8 cellular contexts compared by ENCODE assay signal in the genomic region with DNA sequence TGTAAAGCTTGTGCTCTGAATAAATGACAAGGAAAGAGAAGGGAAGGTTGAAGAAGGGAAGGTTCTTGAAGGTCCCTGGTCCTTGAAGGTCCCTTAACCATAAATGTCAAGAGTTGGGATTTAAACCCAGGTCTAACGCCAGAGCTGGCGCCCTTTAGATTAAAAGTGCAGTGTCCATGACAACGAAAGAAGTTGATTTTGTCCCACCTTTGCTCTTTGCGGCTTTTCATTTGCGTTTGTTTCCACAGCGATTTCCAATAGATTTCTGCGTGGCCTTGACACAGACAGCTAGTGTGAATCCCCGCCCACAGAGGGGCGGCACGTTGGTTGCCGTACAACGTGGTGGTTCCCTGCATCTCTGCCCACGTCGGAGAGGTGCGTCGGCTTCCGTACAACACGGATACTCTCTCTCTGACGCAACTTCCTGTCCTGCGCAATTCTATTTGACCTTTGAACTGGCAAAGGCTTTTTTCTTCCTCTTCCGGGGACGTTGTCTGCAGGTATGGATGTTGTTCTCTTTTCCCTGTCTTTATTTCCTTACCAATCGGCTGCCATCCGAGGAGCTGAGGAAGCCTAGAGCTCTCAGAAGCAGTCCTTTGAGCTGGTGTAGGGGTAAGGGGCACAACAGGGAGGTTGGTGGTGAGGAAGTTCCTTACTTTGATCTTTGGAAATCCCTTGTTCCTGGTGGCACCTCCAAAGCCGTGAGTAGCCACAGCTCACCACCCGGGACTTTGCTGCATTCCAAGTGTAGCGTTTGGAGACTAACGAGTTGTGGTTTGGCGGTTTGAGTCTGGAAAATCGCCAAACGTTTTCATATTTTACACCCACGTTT. TPM values are rescaled to one million over a fixed set of nuclear protein-coding genes. Genes with fewer than 3 reads are reported as not detected.
DNase-seq lines count a peak whose midpoint lies in the region; TF ChIP-seq lines count a peak whose summit lies in the region.

RPL34 (plus strand) TSS at position 476 of the 832 bp plus-strand sequence. CDS start 1,384 bp downstream, outside the sequence.

- DNase-seq in ELR (ENCODE audit: low read depth), result peak; percentile 98
- peak; percentile 96 for DNase-seq in H9
- peak; percentile 93 for DNase-seq in MG63
- peak; percentile 75 for DNase-seq in SHP77 treated with DMSO at 0.1 percent for 48 hours (lab: John Stamatoyannopoulos, UW)
- DNase-seq in activated effector memory CD4-positive, alpha-beta T cell treated with anti-CD3 and anti-CD28 coated beads, Interleukin-2, amount 50 U/mL, for 16 hours, result peak; percentile 98
- peak; percentile 99 for DNase-seq in fibroblast of the aortic adventitia (ENCODE audit: low read depth)

- no peak within 1 kb of the TSS for H2BK15ac ChIP-seq in H9 (ENCODE audit: low read depth, low read length)

- no CpG with 5 or more reads among the region's 32 CpGs for whole genome bisulfite sequencing in H9 (ENCODE audit: extremely low coverage, insufficient read length, low lambda C conversion rate)

- peaks cover 2% of the 10 kb centered on the region; the same call in 1 of the 2 replicates for H3K4me1 ChIP-seq in H9 (ENCODE audit: insufficient read depth, low read length)

- H3K4me3 ChIP-seq in MG63 (peak within 1 kb of the TSS; percentile 97), fibroblast of the aortic adventitia (ENCODE audit: low read depth, low read length) (peak within 1 kb of the TSS; percentile 96)

- H4K8ac ChIP-seq in H9 (replicated peaks; ENCODE audit: insufficient read length, low read depth, low read length), result no peak within 1 kb of the TSS

- H3K18ac ChIP-seq in H9 (ENCODE audit: insufficient read length, low read depth, low read length), result peak within 1 kb of the TSS; percentile 81

- H4K91ac ChIP-seq in H9 (ENCODE audit: insufficient read length, low read depth, low read length), result no peak within 1 kb of the TSS

- H3K23me2 ChIP-seq in H9 (ENCODE audit: insufficient read length, low read depth, low read length, poor library complexity, severe bottlenecking), result peaks cover 8% of the 10 kb centered on the region

- H3K79me1 ChIP-seq in H9 (ENCODE audit: insufficient read depth, low read depth, low read length, poor library complexity, severe bottlenecking), result peaks cover 3% of the 10 kb centered on the region

- H3K4me2 ChIP-seq in H9 (ENCODE audit: insufficient read depth, insufficient read length, low read length), result peak within 1 kb of the TSS; percentile 86

- H3K4ac ChIP-seq in H9 (ENCODE audit: low read depth, low read length), result peak within 1 kb of the TSS; percentile 65; the same call in 1 of the 2 replicates

- H3K4me3 Mint-ChIP-seq in H9 (peak within 1 kb of the TSS; percentile 94 to 100), nephron (peak within 1 kb of the TSS; percentile 96 to 97 (median 97))
- peak within 1 kb of the TSS; percentile 94 for H3K4me3 Mint-ChIP-seq in stimulated activated naive CD8-positive, alpha-beta T cell treated with anti-CD3 and anti-CD28 coated beads, Interleukin-15, Interleukin-2, amounts not matched to agents 100 ng/mL and 50 ng/mL, for 24 hours

- H3K14ac ChIP-seq in H9 (ENCODE audit: insufficient read depth, low read length), result peak within 1 kb of the TSS; percentile 90; the same call in 1 of the 2 replicates

- H3K27me3 ChIP-seq in H9 (ENCODE audit: insufficient read depth, low read length) (no peaks in the 10 kb centered on the region), MG63 (no peaks in the 10 kb centered on the region)

- H2BK120ac ChIP-seq in H9 (ENCODE audit: low read depth, low read length, poor library complexity, severe bottlenecking), result no peak within 1 kb of the TSS

- H3K56ac ChIP-seq in H9 (ENCODE audit: insufficient read length, low read depth, low read length), result no peak within 1 kb of the TSS

- peak within 1 kb of the TSS; percentile 88 for H4K5ac ChIP-seq in H9 (ENCODE audit: insufficient read length, low read depth, low read length)

- H3K79me2 ChIP-seq in H9 (ENCODE audit: insufficient read depth, low read length), result peaks cover 15% of the 10 kb centered on the region; the same call in 1 of the 2 replicates

- no peak for TF ChIP-seq CTCF in H9 (conservative IDR thresholded peaks at IDR 0.05)
- no peak for TF ChIP-seq CTCF in fibroblast of the aortic adventitia (IDR thresholded peaks at IDR 0.05; ENCODE audit: insufficient read depth, low read length)
- TF ChIP-seq CTCF in nephron (IDR thresholded peaks at IDR 0.05; ENCODE audit: unreplicated experiment in 3 of 3), result no peak

- peaks cover 25 to 28% of the 10 kb centered on the region in 2 experiments for H3K4me1 Mint-ChIP-seq in H9
- H3K4me1 Mint-ChIP-seq in nephron, result peaks cover 29% of the 10 kb centered on the region
- H3K4me1 Mint-ChIP-seq in stimulated activated naive CD8-positive, alpha-beta T cell treated with anti-CD3 and anti-CD28 coated beads, Interleukin-15, Interleukin-2, amounts not matched to agents 100 ng/mL and 50 ng/mL, for 24 hours (ENCODE audit: low read depth), result peaks cover 54% of the 10 kb centered on the region

- no peak within 1 kb of the TSS for H3K23ac ChIP-seq in H9 (ENCODE audit: insufficient read length, low read depth, low read length)

- peaks cover 9 to 13% of the 10 kb centered on the region in 2 experiments for H3K9me3 Mint-ChIP-seq in H9
- H3K9me3 Mint-ChIP-seq in nephron, result peaks cover 10% of the 10 kb centered on the region
- no peaks in the 10 kb centered on the region for H3K9me3 Mint-ChIP-seq in stimulated activated naive CD8-positive, alpha-beta T cell treated with anti-CD3 and anti-CD28 coated beads, Interleukin-15, Interleukin-2, amounts not matched to agents 100 ng/mL and 50 ng/mL, for 24 hours

- no peak within 1 kb of the TSS for H3T11ph ChIP-seq in H9 (ENCODE audit: low read length)

- H2BK20ac ChIP-seq in H9 (ENCODE audit: low read depth, low read length, poor library complexity, severe bottlenecking), result peak within 1 kb of the TSS; percentile 83

- H3K36me3 Mint-ChIP-seq in H9 (ENCODE audit: insufficient read depth in 1 of 3, low read depth in 3 of 3), result peaks cover 46 to 54% (median 47%) of the 10 kb centered on the region in 3 experiments
- peaks cover 38% of the 10 kb centered on the region for H3K36me3 Mint-ChIP-seq in nephron (ENCODE audit: low read depth)
- peaks cover 68% of the 10 kb centered on the region for H3K36me3 Mint-ChIP-seq in stimulated activated naive CD8-positive, alpha-beta T cell treated with anti-CD3 and anti-CD28 coated beads, Interleukin-15, Interleukin-2, amounts not matched to agents 100 ng/mL and 50 ng/mL, for 24 hours (ENCODE audit: low read depth)

- H3K9me3 ChIP-seq in H9 (ENCODE audit: control insufficient read depth, low read depth, low read length) (no peaks in the 10 kb centered on the region), MG63 (no peaks in the 10 kb centered on the region)

- peaks cover 46% of the 10 kb centered on the region for H3K36me3 ChIP-seq in MG63

- H2AK5ac ChIP-seq in H9 (ENCODE audit: insufficient read length, low read length), result no peak within 1 kb of the TSS

- H2BK12ac ChIP-seq in H9 (ENCODE audit: insufficient read length, low read depth, low read length), result no peak within 1 kb of the TSS

- H3K27ac Mint-ChIP-seq in H9 (peak within 1 kb of the TSS; percentile 89 to 98 (median 98)), nephron (peak within 1 kb of the TSS; percentile 89 to 95 (median 95))
- peak within 1 kb of the TSS; percentile 99 for H3K27ac Mint-ChIP-seq in stimulated activated naive CD8-positive, alpha-beta T cell treated with anti-CD3 and anti-CD28 coated beads, Interleukin-15, Interleukin-2, amounts not matched to agents 100 ng/mL and 50 ng/mL, for 24 hours

- H3K27me3 Mint-ChIP-seq in H9 (ENCODE audit: low read depth) (no peaks in the 10 kb centered on the region), nephron (ENCODE audit: low read depth) (no peaks in the 10 kb centered on the region)
- no peaks in the 10 kb centered on the region for H3K27me3 Mint-ChIP-seq in stimulated activated naive CD8-positive, alpha-beta T cell treated with anti-CD3 and anti-CD28 coated beads, Interleukin-15, Interleukin-2, amounts not matched to agents 100 ng/mL and 50 ng/mL, for 24 hours

- H3K9ac ChIP-seq in H9 (ENCODE audit: extremely low read depth, insufficient read length, low read length), result peak within 1 kb of the TSS; percentile 97

- H3K27ac ChIP-seq in H9 (ENCODE audit: insufficient read length, low read depth, low read length), result peak within 1 kb of the TSS; percentile 50

- peak within 1 kb of the TSS; percentile 84 for H2BK5ac ChIP-seq in H9 (ENCODE audit: insufficient read length, low read length)

- H2AFZ ChIP-seq in H9 (ENCODE audit: low read length), result peak within 1 kb of the TSS; percentile 23

- H4K20me1 ChIP-seq in H9 (ENCODE audit: control insufficient read depth, insufficient read depth, insufficient read length), result no peaks in the 10 kb centered on the region

RNA-seq across cellular contexts. Expression of gene RPL34, which starts in this region (rescaled TPM):
- total RNA-seq in H9 (2021), result 1,375 and 1,393 TPM in 2 replicates
- total RNA-seq in MG63 (2014; rRNA removed; shearing (Covaris generic); ENCODE audit: low replicate concordance), result 681 and 851 TPM in 2 replicates
- 1,226 and 1,235 TPM in 2 replicates for total RNA-seq in fibroblast of the aortic adventitia (ENCODE audit: low replicate concordance)

Comparison
In these comparisons a context has a peak if more than half of its experiments do, and no peak if none do; other contexts are left out.
1. Peak in every context shown above with its lines: DNase-seq, H3K4me3 ChIP-seq and H3K27ac ChIP-seq.